ENCODE assay signal across 1 cellular context in the genomic region with DNA sequence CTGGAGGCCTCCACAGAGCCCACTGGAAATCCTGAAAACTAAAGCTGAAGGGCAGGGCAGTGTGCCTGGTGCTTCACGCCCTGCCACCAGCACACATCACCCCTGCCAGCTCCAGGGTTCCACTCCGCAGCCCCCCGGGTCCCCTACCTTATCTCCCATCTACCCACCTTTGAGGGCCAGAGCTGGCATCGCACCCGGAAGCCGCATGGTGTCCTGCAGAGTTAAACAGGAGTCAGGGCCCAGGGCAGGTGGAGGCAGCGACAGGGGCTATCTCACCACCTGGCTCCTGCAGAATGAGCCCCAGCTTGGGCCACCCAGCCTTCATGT.
TF ChIP-seq lines count a peak whose summit lies in the region.

No MANE protein-coding gene starts in this region.

TF ChIP-seq in IMR-90, 13 proteins besides CTCF, POLR2A, EP300 and RAD21:
- TF ChIP-seq BHLHE40 (IDR thresholded peaks at IDR 0.05; ENCODE audit: low read depth, low read length) = no peak
- TF ChIP-seq RCOR1 (IDR thresholded peaks at IDR 0.05; ENCODE audit: insufficient replicate concordance, low read length) = no peak
- no peak for TF ChIP-seq FOS (IDR thresholded peaks at IDR 0.05; ENCODE audit: low read depth, low read length)
- TF ChIP-seq ELK1 (IDR thresholded peaks at IDR 0.05; ENCODE audit: borderline replicate concordance, low read depth, low read length) = no peak
- TF ChIP-seq CEBPB (IDR thresholded peaks at IDR 0.05; ENCODE audit: low read depth, low read length) = no peak
